29 cellular contexts compared by ENCODE assay signal in genomic region chr20:24708411-24709295, GRCh38.
DNase-seq lines count a peak whose midpoint lies in the region; FAIRE-seq and TF ChIP-seq lines count a peak whose summit lies in the region.
"Had no signal": no experiment of that assay in that cellular context is flagged by ENCODE, and none has a peak within 500 bp of the region (broad histone marks: within the 10 kb centered on the region; RNA-seq: fewer than 3 reads in every experiment).

No MANE protein-coding gene starts in this region.

- no peak overlapping the region for H3K4me2 ChIP-seq in neuronal stem cell (ENCODE audit: insufficient read depth, low read length, poor library complexity, severe bottlenecking)
- H3K4me2 ChIP-seq: smooth muscle cell had no signal

- H3K36me3 ChIP-seq in esophagus muscularis mucosa (no peaks in the 10 kb centered on the region), neuronal stem cell (replicated peaks in 1 of 2; ENCODE audit: control insufficient read depth in 2 of 2, insufficient read depth in 2 of 2, low read length in 2 of 2) (no peaks in the 10 kb centered on the region)
- H3K36me3 ChIP-seq: cardiac muscle cell, pancreas, thoracic aorta had no signal

- H3K27me3 ChIP-seq in esophagus muscularis mucosa (no peaks in the 10 kb centered on the region), neuronal stem cell (ENCODE audit: control insufficient read depth in 3 of 3, insufficient read depth in 3 of 3, low read depth in 1 of 3, low read length in 3 of 3) (no peaks in the 10 kb centered on the region)
- H3K27me3 ChIP-seq: cardiac muscle cell, foreskin keratinocyte, pancreas had no signal

- H2AFZ ChIP-seq in neuronal stem cell (ENCODE audit: low read length): no peak overlapping the region

- peak; percentile 6 for FAIRE-seq in D721Med (lab: Jason Lieb, UNC)
- FAIRE-seq: pancreas had no signal

- no peak overlapping the region for H4K91ac ChIP-seq in neuronal stem cell (ENCODE audit: low read depth, low read length, poor library complexity)

- no peak overlapping the region for H2BK5ac ChIP-seq in neuronal stem cell (ENCODE audit: low read length)

- H3K9ac ChIP-seq in neuronal stem cell (ENCODE audit: low read depth, low read length, poor library complexity): no peak overlapping the region

- peak overlapping the region; percentile 70 for H3K18ac ChIP-seq in neuronal stem cell (ENCODE audit: low read length)

- TF ChIP-seq EP300 in esophagus muscularis mucosa (IDR thresholded peaks at IDR 0.05): no peak

- H4K8ac ChIP-seq in neuronal stem cell (ENCODE audit: low read depth, low read length): no peak overlapping the region

- whole genome bisulfite sequencing in esophagus muscularis mucosa: 59% methylated on average over 8 of the region's 8 CpGs
- no CpG with 5 or more reads among the region's 8 CpGs for WGBS in neuronal stem cell (ENCODE audit: extremely low coverage in 2 of 2, insufficient read length in 2 of 2, insufficient replicate concordance in 1 of 2), 2 donors

- H3K9me3 ChIP-seq in esophagus muscularis mucosa: peaks cover 0 to 3% (median 0%) of the 10 kb centered on the region in 4 donors
- no peaks in the 10 kb centered on the region for H3K9me3 ChIP-seq in neuronal stem cell (replicated peaks in 1 of 2; ENCODE audit: control insufficient read depth in 2 of 2, insufficient read depth in 1 of 2, low read depth in 1 of 2, low read length in 2 of 2)
- H3K9me3 ChIP-seq: pancreas had no signal

- no peak overlapping the region for H3K14ac ChIP-seq in neuronal stem cell (ENCODE audit: low read length)

- H3K27ac ChIP-seq in esophagus muscularis mucosa (replicated peaks in 1 of 4): no peak overlapping the region
- no peak overlapping the region for H3K27ac ChIP-seq in neuronal stem cell (replicated peaks; ENCODE audit: low read length)
- H3K27ac ChIP-seq: cardiac muscle cell, foreskin keratinocyte, pancreas, thoracic aorta had no signal

- H3K4ac ChIP-seq in neuronal stem cell (ENCODE audit: low read length): no peak overlapping the region

- H3K4me1 ChIP-seq in esophagus muscularis mucosa (no peaks in the 10 kb centered on the region), neuronal stem cell (ENCODE audit: control insufficient read depth in 2 of 2, insufficient read depth in 1 of 2, low read depth in 1 of 2, low read length in 2 of 2) (peaks cover 0 to 4% of the 10 kb centered on the region in 2 donors)
- H3K4me1 ChIP-seq: foreskin keratinocyte, pancreas had no signal

- H3K4me3 ChIP-seq in esophagus muscularis mucosa (no peak overlapping the region), neuronal stem cell (ENCODE audit: low read length in 2 of 2) (no peak overlapping the region)
- H3K4me3 ChIP-seq: cardiac muscle cell, pancreas, smooth muscle cell, thoracic aorta had no signal

- H2BK12ac ChIP-seq in neuronal stem cell (ENCODE audit: low read length): no peak overlapping the region

- no peak overlapping the region for H3K23ac ChIP-seq in neuronal stem cell (ENCODE audit: low read depth, low read length, poor library complexity)

- H3K79me1 ChIP-seq in neuronal stem cell (ENCODE audit: low read depth, low read length): no peaks in the 10 kb centered on the region

- DNase-seq in D721Med (ENCODE audit: insufficient read length, low spot score) (no peak), NCI-H82 (lab: John Stamatoyannopoulos, UW) (peak; percentile 97), esophagus muscularis mucosa (ENCODE audit: extremely low spot score) (peak; percentile 81), neuronal stem cell (ENCODE audit: low spot score) (no peak), NOMO-1 treated with DMSO at 0.1 percent for 48 hours (lab: John Stamatoyannopoulos, UW; ENCODE audit: unreplicated experiment) (no peak), middle frontal gyrus (ENCODE audit: extremely low spot score, low spot score) (no peak), HUDEP-2 (lab: John Stamatoyannopoulos, UW; ENCODE audit: unreplicated experiment in 76 of 76) (no peak)
- DNase-seq: ACHN; activated CD4-positive, alpha-beta T cell treated with anti-CD3 and anti-CD28 coated beads for 48 hours; activated effector memory CD4-positive, alpha-beta T cell treated with anti-CD3 and anti-CD28 coated beads, Interleukin-2, amount 50 U/mL, for 16 hours; activated naive CD8-positive, alpha-beta T cell treated with anti-CD3 and anti-CD28 coated beads for 36 hours; activated T-cell treated with anti-CD3 and anti-CD28 coated beads, Interleukin-2, amount 50 U/mL, for 1 hour; aorta; CD4-positive, alpha-beta memory T cell; cortex of kidney; foreskin keratinocyte; KG1; kidney glomerular epithelial cell; NCI-H1105; NCI-H1930; NCI-H774; nephron progenitor cell; pancreas; retina; stimulated activated CD8-positive, alpha-beta memory T cell treated with anti-CD3 and anti-CD28 coated beads, Interleukin-4, amount 100 ng/mL, for 48 hours; stimulated activated naive CD8-positive, alpha-beta T cell treated with anti-CD3 and anti-CD28 coated beads, Interleukin-15, amount 100 ng/mL, for 72 hours had no signal

- no peak overlapping the region for H2AK5ac ChIP-seq in neuronal stem cell (ENCODE audit: low read depth, low read length)

- TF ChIP-seq POLR2A in esophagus muscularis mucosa (IDR thresholded peaks at IDR 0.05; ENCODE audit: low read depth): no peak

- intact Hi-C loops in esophagus muscularis mucosa (cut with DNase I): no loop called here

- TF ChIP-seq CTCF in D721Med (IDR thresholded peaks at IDR 0.05; ENCODE audit: insufficient read depth, missing control alignments): peak; percentile 2
- TF ChIP-seq CTCF in esophagus muscularis mucosa (IDR thresholded peaks at IDR 0.05): no peak

- no peak overlapping the region for H2BK120ac ChIP-seq in neuronal stem cell (ENCODE audit: low read depth, low read length)

- H2BK15ac ChIP-seq in neuronal stem cell (ENCODE audit: low read length): no peak overlapping the region

Comparison
In these comparisons a context has a peak if more than half of its experiments do, and no peak if none do; other contexts are left out.
1. DNase-seq: peak in NCI-H82 (single experiment) and esophagus muscularis mucosa (single experiment); none in D721Med (single experiment), neuronal stem cell (single experiment), NOMO-1 treated with DMSO at 0.1 percent for 48 hours (single experiment), middle frontal gyrus (single experiment) and HUDEP-2 (0 of 76).